Comparison of ENCODE assay signal across 1 cellular context in the genomic region with DNA sequence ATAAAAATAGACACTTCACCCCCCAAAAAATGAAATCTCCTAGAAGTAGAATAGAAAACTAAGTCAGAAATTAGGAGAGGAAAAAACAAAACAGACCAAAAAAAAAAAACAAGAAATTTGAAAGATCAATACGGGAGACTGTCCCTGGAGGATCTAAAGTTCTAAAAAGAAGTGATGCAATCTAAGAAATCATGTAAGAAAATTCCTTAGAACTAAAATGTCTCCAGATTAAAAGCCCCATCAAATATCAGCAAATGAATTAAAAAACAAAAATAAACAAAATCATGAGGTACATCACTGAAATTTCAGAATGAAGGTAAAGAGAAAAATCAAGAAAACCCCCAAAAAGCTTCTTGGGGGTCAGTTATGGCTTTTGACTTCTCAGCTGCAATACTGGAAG.
TF ChIP-seq lines count a peak whose summit lies in the region.

No MANE protein-coding gene starts in this region.

TF ChIP-seq in GM12878, 131 proteins besides CTCF, POLR2A, EP300 and RAD21:
- TF ChIP-seq HDGF (IDR thresholded peaks at IDR 0.05) (no peak), SUPT20H (IDR thresholded peaks at IDR 0.05; ENCODE audit: borderline replicate concordance, control insufficient read depth, low read depth, low read length) (no peak), SPI1 (IDR thresholded peaks at IDR 0.05; ENCODE audit: borderline replicate concordance, insufficient read depth, low read depth, low read length) (no peak), PAX8 (IDR thresholded peaks at IDR 0.05) (no peak), BHLHE40 (IDR thresholded peaks at IDR 0.05; ENCODE audit: borderline replicate concordance in 1 of 2, low read depth in 2 of 2, low read length in 1 of 2) (no peak), FOXM1 (IDR thresholded peaks at IDR 0.05; ENCODE audit: low read depth, low read length) (no peak), BCL11A (IDR thresholded peaks at IDR 0.05; ENCODE audit: low read depth, low read length) (no peak), ATF2 (IDR thresholded peaks at IDR 0.05; ENCODE audit: low read length) (no peak), RCOR1 (conservative IDR thresholded peaks at IDR 0.05; ENCODE audit: low read depth, low read length) (no peak), MYB (IDR thresholded peaks at IDR 0.05; ENCODE audit: borderline replicate concordance, low read depth, low read length) (no peak), ZNF217 (IDR thresholded peaks at IDR 0.05) (no peak), MYC (IDR thresholded peaks at IDR 0.05; ENCODE audit: insufficient read depth, insufficient read length, insufficient replicate concordance, low read length, severe bottlenecking) (no peak), REST (IDR thresholded peaks at IDR 0.05; ENCODE audit: low read depth, low read length) (no peak), ZBED1 (IDR thresholded peaks at IDR 0.05; ENCODE audit: borderline replicate concordance) (no peak), RELA (IDR thresholded peaks at IDR 0.05; ENCODE audit: borderline replicate concordance, partially characterized antibody) (no peak), IKZF1 (conservative IDR thresholded peaks at IDR 0.05) (no peak), ATF7 (IDR thresholded peaks at IDR 0.05; ENCODE audit: low read depth) (no peak)
- TF ChIP-seq, protein P1, sequence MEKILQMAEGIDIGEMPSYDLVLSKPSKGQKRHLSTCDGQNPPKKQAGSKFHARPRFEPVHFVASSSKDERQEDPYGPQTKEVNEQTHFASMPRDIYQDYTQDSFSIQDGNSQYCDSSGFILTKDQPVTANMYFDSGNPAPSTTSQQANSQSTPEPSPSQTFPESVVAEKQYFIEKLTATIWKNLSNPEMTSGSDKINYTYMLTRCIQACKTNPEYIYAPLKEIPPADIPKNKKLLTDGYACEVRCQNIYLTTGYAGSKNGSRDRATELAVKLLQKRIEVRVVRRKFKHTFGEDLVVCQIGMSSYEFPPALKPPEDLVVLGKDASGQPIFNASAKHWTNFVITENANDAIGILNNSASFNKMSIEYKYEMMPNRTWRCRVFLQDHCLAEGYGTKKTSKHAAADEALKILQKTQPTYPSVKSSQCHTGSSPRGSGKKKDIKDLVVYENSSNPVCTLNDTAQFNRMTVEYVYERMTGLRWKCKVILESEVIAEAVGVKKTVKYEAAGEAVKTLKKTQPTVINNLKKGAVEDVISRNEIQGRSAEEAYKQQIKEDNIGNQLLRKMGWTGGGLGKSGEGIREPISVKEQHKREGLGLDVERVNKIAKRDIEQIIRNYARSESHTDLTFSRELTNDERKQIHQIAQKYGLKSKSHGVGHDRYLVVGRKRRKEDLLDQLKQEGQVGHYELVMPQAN (conservative IDR thresholded peaks at IDR 0.05): no peak
- TF ChIP-seq, protein P2, sequence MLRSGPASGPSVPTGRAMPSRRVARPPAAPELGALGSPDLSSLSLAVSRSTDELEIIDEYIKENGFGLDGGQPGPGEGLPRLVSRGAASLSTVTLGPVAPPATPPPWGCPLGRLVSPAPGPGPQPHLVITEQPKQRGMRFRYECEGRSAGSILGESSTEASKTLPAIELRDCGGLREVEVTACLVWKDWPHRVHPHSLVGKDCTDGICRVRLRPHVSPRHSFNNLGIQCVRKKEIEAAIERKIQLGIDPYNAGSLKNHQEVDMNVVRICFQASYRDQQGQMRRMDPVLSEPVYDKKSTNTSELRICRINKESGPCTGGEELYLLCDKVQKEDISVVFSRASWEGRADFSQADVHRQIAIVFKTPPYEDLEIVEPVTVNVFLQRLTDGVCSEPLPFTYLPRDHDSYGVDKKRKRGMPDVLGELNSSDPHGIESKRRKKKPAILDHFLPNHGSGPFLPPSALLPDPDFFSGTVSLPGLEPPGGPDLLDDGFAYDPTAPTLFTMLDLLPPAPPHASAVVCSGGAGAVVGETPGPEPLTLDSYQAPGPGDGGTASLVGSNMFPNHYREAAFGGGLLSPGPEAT (IDR thresholded peaks at IDR 0.05; ENCODE audit: low read depth): no peak
- TF ChIP-seq, protein P3, sequence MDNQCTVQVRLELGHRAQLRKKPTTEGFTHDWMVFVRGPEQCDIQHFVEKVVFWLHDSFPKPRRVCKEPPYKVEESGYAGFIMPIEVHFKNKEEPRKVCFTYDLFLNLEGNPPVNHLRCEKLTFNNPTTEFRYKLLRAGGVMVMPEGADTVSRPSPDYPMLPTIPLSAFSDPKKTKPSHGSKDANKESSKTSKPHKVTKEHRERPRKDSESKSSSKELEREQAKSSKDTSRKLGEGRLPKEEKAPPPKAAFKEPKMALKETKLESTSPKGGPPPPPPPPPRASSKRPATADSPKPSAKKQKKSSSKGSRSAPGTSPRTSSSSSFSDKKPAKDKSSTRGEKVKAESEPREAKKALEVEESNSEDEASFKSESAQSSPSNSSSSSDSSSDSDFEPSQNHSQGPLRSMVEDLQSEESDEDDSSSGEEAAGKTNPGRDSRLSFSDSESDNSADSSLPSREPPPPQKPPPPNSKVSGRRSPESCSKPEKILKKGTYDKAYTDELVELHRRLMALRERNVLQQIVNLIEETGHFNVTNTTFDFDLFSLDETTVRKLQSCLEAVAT (IDR thresholded peaks at IDR 0.05): no peak
